ENCODE assay signal across 1 cellular context in genomic region chr6:136294621-136295020, GRCh38.
TF ChIP-seq lines count a peak whose summit lies in the region.

No MANE protein-coding gene starts in this region.

TF ChIP-seq in K562, 482 proteins besides CTCF, POLR2A, EP300 and RAD21:
- TF ChIP-seq SOX6 (IDR thresholded peaks at IDR 0.05) = no peak
- no peak for TF ChIP-seq PBX2 (CRISPR knock-in tag; IDR thresholded peaks at IDR 0.05; ENCODE audit: low read depth)
- 0 out of 2 replicates have a peak, but pooled peaks have one; percentile 16 for TF ChIP-seq PBX2 (tag; conservative IDR thresholded peaks at IDR 0.05; ENCODE audit: low read depth)
